Comparison of ENCODE assay signal across 1 cellular context in genomic region chr16:8877894-8878522, GRCh38.
TF ChIP-seq lines count a peak whose summit lies in the region.

No MANE protein-coding gene starts in this region.

TF ChIP-seq in H1, 55 proteins besides CTCF, POLR2A, EP300 and RAD21:
- TF ChIP-seq MAFK (IDR thresholded peaks at IDR 0.05; ENCODE audit: low read depth, low read length), result no peak
- no peak for TF ChIP-seq GTF2F1 (IDR thresholded peaks at IDR 0.05; ENCODE audit: borderline replicate concordance, low read depth, low read length)
- no peak for TF ChIP-seq RFX5 (IDR thresholded peaks at IDR 0.05; ENCODE audit: borderline replicate concordance, low read depth, low read length)
- no peak for TF ChIP-seq KDM5A (IDR thresholded peaks at IDR 0.05; ENCODE audit: low read length)
- TF ChIP-seq SP2 (IDR thresholded peaks at IDR 0.05; ENCODE audit: low read length), result no peak
- TF ChIP-seq CHD2 (IDR thresholded peaks at IDR 0.05; ENCODE audit: low read length), result no peak
- no peak for TF ChIP-seq JUND (IDR thresholded peaks at IDR 0.05; ENCODE audit: low read length)
- no peak for TF ChIP-seq CHD1 (IDR thresholded peaks at IDR 0.05; ENCODE audit: low read depth, low read length)
- no peak for TF ChIP-seq RBBP5 (IDR thresholded peaks at IDR 0.05; ENCODE audit: borderline replicate concordance, low read depth, low read length)
- TF ChIP-seq KDM1A (IDR thresholded peaks at IDR 0.05; ENCODE audit: borderline replicate concordance, low read length), result no peak
- TF ChIP-seq SAP30 (IDR thresholded peaks at IDR 0.05; ENCODE audit: insufficient read depth, insufficient replicate concordance, low read length), result no peak
- no peak for TF ChIP-seq CBX8 (IDR thresholded peaks at IDR 0.05; ENCODE audit: borderline replicate concordance, low read depth, low read length)
